Comparison of ENCODE assay signal across 15 cellular contexts in genomic region chr20:53748176-53748575, GRCh38.
DNase-seq lines count a peak whose midpoint lies in the region; ATAC-seq and TF ChIP-seq lines count a peak whose summit lies in the region.
"Had no signal": no experiment of that assay in that cellular context is flagged by ENCODE, and none has a peak within 500 bp of the region (broad histone marks: within the 10 kb centered on the region; RNA-seq: fewer than 3 reads in every experiment).

No MANE protein-coding gene starts in this region.

- H3K4me1 ChIP-seq in RWPE2 (ENCODE audit: insufficient read depth, poor library complexity, severe bottlenecking): peaks cover 36% of the 10 kb centered on the region

- no peak overlapping the region for H3K4me3 ChIP-seq in RWPE2 (ENCODE audit: severe bottlenecking)
- H3K4me3 ChIP-seq: Peyer's patch had no signal

- no peaks in the 10 kb centered on the region for H3K36me3 Mint-ChIP-seq in T-helper 2 cell treated with Interferon-gamma antibody and Interleukin-4, amounts not matched to agents 5 μg/mL and 100 μg/mL, for 36 hours (ENCODE audit: low read depth)
- H3K36me3 Mint-ChIP-seq in stimulated activated memory B cell treated with anti-CD40 and anti-IgM and Interleukin-4, amounts not matched to agents 10 μg/mL and 1 μg/mL and 100 μg/mL, for 72 hours: no peaks in the 10 kb centered on the region

- H3K9me3 Mint-ChIP-seq in T-helper 2 cell treated with Interferon-gamma antibody and Interleukin-4, amounts not matched to agents 5 μg/mL and 100 μg/mL, for 36 hours: no peaks in the 10 kb centered on the region
- H3K9me3 Mint-ChIP-seq in stimulated activated memory B cell treated with anti-CD40 and anti-IgM and Interleukin-4, amounts not matched to agents 10 μg/mL and 1 μg/mL and 100 μg/mL, for 72 hours: no peaks in the 10 kb centered on the region
- H3K9me3 Mint-ChIP-seq: effector memory CD8-positive, alpha-beta T cell had no signal

- H3K4me3 Mint-ChIP-seq in T-helper 2 cell treated with Interferon-gamma antibody and Interleukin-4, amounts not matched to agents 5 μg/mL and 100 μg/mL, for 36 hours: no peak overlapping the region
- no peak overlapping the region for H3K4me3 Mint-ChIP-seq in stimulated activated memory B cell treated with anti-CD40 and anti-IgM and Interleukin-4, amounts not matched to agents 10 μg/mL and 1 μg/mL and 100 μg/mL, for 72 hours
- H3K4me3 Mint-ChIP-seq: effector memory CD8-positive, alpha-beta T cell had no signal

- no peak for TF ChIP-seq CTCF in RWPE2 (IDR thresholded peaks at IDR 0.05; ENCODE audit: poor library complexity, severe bottlenecking)

- peaks cover 50% of the 10 kb centered on the region for H3K4me1 Mint-ChIP-seq in T-helper 2 cell treated with Interferon-gamma antibody and Interleukin-4, amounts not matched to agents 5 μg/mL and 100 μg/mL, for 36 hours (ENCODE audit: low read depth)
- peaks cover 35% of the 10 kb centered on the region for H3K4me1 Mint-ChIP-seq in stimulated activated memory B cell treated with anti-CD40 and anti-IgM and Interleukin-4, amounts not matched to agents 10 μg/mL and 1 μg/mL and 100 μg/mL, for 72 hours

- no peaks in the 10 kb centered on the region for H3K27me3 ChIP-seq in RWPE2 (ENCODE audit: insufficient read depth, poor library complexity, severe bottlenecking)
- H3K27me3 ChIP-seq: Peyer's patch had no signal

- no peak for DNase-seq in T-helper 2 cell treated with Interferon-gamma antibody and Interleukin-4, amounts not matched to agents 5 μg/mL and 100 μg/mL, for 36 hours (ENCODE audit: low spot score)
- no peak for DNase-seq in T-helper 2 cell
- DNase-seq in RWPE2 (ENCODE audit: low spot score): peak; percentile 83
- peak; percentile 66 for DNase-seq in glomerular visceral epithelial cell (ENCODE audit: extremely low spot score)
- DNase-seq in MV-4-11 (lab: John Stamatoyannopoulos, UW): no peak
- DNase-seq in DMS153 (lab: John Stamatoyannopoulos, UW): no peak
- no peak for DNase-seq in left lobe of liver (ENCODE audit: low spot score)
- DNase-seq: activated naive CD4-positive, alpha-beta T cell; effector memory CD8-positive, alpha-beta T cell; NCI-H1436; NCI-H510A treated with DMSO at 0.1 percent for 48 hours; Peyer's patch; stimulated activated CD4-positive, alpha-beta T cell treated with anti-CD3 and anti-CD28 coated beads, Interleukin-4, amount 100 ng/mL, for 24 hours had no signal

- no peaks in the 10 kb centered on the region for H3K36me3 ChIP-seq in RWPE2 (ENCODE audit: low read depth)
- H3K36me3 ChIP-seq: Peyer's patch had no signal

- ATAC-seq in RWPE2 (ENCODE audit: low read depth) (peak; percentile 94), left lobe of liver (no peak)
- no peak for ATAC-seq in stimulated activated memory B cell treated with anti-CD40 and anti-IgM and Interleukin-4, amounts not matched to agents 10 μg/mL and 1 μg/mL and 100 μg/mL, for 72 hours
- ATAC-seq: effector memory CD8-positive, alpha-beta T cell had no signal

- H3K27me3 Mint-ChIP-seq in T-helper 2 cell treated with Interferon-gamma antibody and Interleukin-4, amounts not matched to agents 5 μg/mL and 100 μg/mL, for 36 hours (ENCODE audit: low read depth): no peaks in the 10 kb centered on the region
- no peaks in the 10 kb centered on the region for H3K27me3 Mint-ChIP-seq in stimulated activated memory B cell treated with anti-CD40 and anti-IgM and Interleukin-4, amounts not matched to agents 10 μg/mL and 1 μg/mL and 100 μg/mL, for 72 hours
- H3K27me3 Mint-ChIP-seq: effector memory CD8-positive, alpha-beta T cell had no signal

- H3K27ac Mint-ChIP-seq in T-helper 2 cell treated with Interferon-gamma antibody and Interleukin-4, amounts not matched to agents 5 μg/mL and 100 μg/mL, for 36 hours: peak overlapping the region; percentile 78
- peak overlapping the region; percentile 91 for H3K27ac Mint-ChIP-seq in stimulated activated memory B cell treated with anti-CD40 and anti-IgM and Interleukin-4, amounts not matched to agents 10 μg/mL and 1 μg/mL and 100 μg/mL, for 72 hours

- no peaks in the 10 kb centered on the region for H3K9me3 ChIP-seq in RWPE2 (ENCODE audit: severe bottlenecking)
- H3K9me3 ChIP-seq: Peyer's patch had no signal

- peak overlapping the region; percentile 40 for H3K27ac ChIP-seq in RWPE2 (ENCODE audit: poor library complexity, severe bottlenecking)
- H3K27ac ChIP-seq: KMS-11, Peyer's patch had no signal

Comparison
In these comparisons a context has a peak if more than half of its experiments do, and no peak if none do; other contexts are left out.
1. DNase-seq: peak in RWPE2 (single experiment) and glomerular visceral epithelial cell (single experiment); none in T-helper 2 cell treated with Interferon-gamma antibody and Interleukin-4, amounts not matched to agents 5 μg/mL and 100 μg/mL, for 36 hours (single experiment), T-helper 2 cell (0 of 5), MV-4-11 (single experiment), DMS153 (single experiment) and left lobe of liver (single experiment).